In the genomic region with DNA sequence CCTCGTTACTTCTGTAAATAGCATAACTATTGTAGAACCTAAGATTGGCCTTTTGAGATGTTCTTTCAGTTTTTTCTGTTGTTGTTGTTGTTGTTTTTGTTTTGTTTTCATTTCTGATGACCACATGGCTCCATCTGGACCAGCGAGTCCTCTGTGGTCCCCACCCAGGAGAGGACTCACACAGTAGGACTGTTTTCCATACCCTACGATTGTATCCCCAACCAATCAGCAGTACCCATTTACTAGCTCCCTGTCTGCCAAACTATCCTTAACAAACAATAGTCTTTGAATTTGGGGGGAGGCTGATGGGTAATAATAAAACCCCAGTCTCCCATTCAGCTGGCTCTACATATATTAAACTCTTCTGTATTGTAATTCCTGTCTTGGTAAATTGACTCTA, we compare ENCODE assay signal across 1 cellular context.
TF ChIP-seq lines count a peak whose summit lies in the region.

No MANE protein-coding gene starts in this region.

TF ChIP-seq in K562, 482 proteins besides CTCF, POLR2A, EP300 and RAD21 (continued from another document):
- no peak for TF ChIP-seq ATF2 (CRISPR knock-in tag; IDR thresholded peaks at IDR 0.05)
- TF ChIP-seq, protein P1, sequence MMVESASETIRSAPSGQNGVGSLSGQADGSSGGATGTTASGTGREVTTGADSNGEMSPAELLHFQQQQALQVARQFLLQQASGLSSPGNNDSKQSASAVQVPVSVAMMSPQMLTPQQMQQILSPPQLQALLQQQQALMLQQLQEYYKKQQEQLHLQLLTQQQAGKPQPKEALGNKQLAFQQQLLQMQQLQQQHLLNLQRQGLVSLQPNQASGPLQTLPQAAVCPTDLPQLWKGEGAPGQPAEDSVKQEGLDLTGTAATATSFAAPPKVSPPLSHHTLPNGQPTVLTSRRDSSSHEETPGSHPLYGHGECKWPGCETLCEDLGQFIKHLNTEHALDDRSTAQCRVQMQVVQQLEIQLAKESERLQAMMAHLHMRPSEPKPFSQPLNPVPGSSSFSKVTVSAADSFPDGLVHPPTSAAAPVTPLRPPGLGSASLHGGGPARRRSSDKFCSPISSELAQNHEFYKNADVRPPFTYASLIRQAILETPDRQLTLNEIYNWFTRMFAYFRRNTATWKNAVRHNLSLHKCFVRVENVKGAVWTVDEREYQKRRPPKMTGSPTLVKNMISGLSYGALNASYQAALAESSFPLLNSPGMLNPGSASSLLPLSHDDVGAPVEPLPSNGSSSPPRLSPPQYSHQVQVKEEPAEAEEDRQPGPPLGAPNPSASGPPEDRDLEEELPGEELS (CRISPR knock-in tag; IDR thresholded peaks at IDR 0.05; ENCODE audit: borderline replicate concordance), result no peak
- TF ChIP-seq KDM1A (IDR thresholded peaks at IDR 0.05), result no peak
- TF ChIP-seq ZNF280A (IDR thresholded peaks at IDR 0.05; ENCODE audit: low read depth, partially characterized antibody), result peak; percentile 32
- no peak for TF ChIP-seq THRA (IDR thresholded peaks at IDR 0.05)
- no peak for TF ChIP-seq ZNF274 (IDR thresholded peaks at IDR 0.05; ENCODE audit: borderline replicate concordance, low read depth, low read length)
